24 cellular contexts compared by ENCODE assay signal in the genomic region with DNA sequence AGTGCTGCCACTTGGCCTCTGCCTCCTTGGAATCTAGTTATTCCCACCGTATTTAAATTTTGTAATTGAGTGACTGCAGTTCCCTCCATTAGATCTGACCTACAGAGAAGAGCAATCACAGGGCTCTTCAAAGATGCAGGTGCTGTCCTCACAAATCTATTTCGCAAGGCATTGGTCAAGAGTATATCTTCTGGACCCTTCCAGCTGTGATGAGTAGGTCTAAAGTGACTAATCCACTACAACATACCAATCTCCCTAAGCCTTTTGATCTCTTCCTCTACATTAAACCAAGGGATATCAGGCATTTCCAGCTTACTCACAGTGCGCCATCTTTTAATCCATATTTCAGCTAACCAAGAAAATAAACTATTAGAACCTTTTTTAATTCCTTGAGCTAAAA.
"Had no signal": no experiment of that assay in that cellular context is flagged by ENCODE, and none has a peak within 500 bp of the region (broad histone marks: within the 10 kb centered on the region; RNA-seq: fewer than 3 reads in every experiment).

No MANE protein-coding gene starts in this region.

- H3K4me3 ChIP-seq: ascending aorta, breast epithelium, gastrocnemius medialis, left lung, tibial nerve, uterus had no signal

- H3K9me3 ChIP-seq: ascending aorta, breast epithelium, gastrocnemius medialis, uterus had no signal

- H3K4me1 Mint-ChIP-seq: activated naive CD4-positive, alpha-beta T cell treated with anti-CD3 and anti-CD28 coated beads, Interleukin-2, amount 10 ng/mL, durations not matched to agents 7 days and 5 days; activated naive CD8-positive, alpha-beta T cell treated with anti-CD3 and anti-CD28 coated beads, Interleukin-2, amount 50 U/mL, for 24 hours; nephron progenitor cell had no signal

- H3K27ac ChIP-seq: ascending aorta, breast epithelium, gastrocnemius medialis, left lung, tibial nerve, uterus, VCaP had no signal

- H3K27me3 ChIP-seq: ascending aorta, breast epithelium, gastrocnemius medialis, left lung, tibial nerve, uterus had no signal

- H3K27ac Mint-ChIP-seq: activated naive CD4-positive, alpha-beta T cell treated with anti-CD3 and anti-CD28 coated beads, Interleukin-2, amount 10 ng/mL, durations not matched to agents 7 days and 5 days; activated naive CD8-positive, alpha-beta T cell treated with anti-CD3 and anti-CD28 coated beads, Interleukin-2, amount 50 U/mL, for 24 hours; dendritic cell treated with granulocyte-macrophage colony-stimulating factor and Interleukin-4, amounts not matched to agents 40 ng/mL and 50 ng/mL, for 4 days; nephron progenitor cell had no signal

- ATAC-seq: activated naive CD8-positive, alpha-beta T cell treated with anti-CD3 and anti-CD28 coated beads, Interleukin-2, amount 50 U/mL, for 24 hours; activated T-cell treated with anti-CD3 and anti-CD28 coated beads, Interleukin-2, amount 50 U/mL, for 4 hours; gastrocnemius medialis; left lung had no signal

- H3K27me3 Mint-ChIP-seq: activated naive CD4-positive, alpha-beta T cell treated with anti-CD3 and anti-CD28 coated beads, Interleukin-2, amount 10 ng/mL, durations not matched to agents 7 days and 5 days; activated naive CD8-positive, alpha-beta T cell treated with anti-CD3 and anti-CD28 coated beads, Interleukin-2, amount 50 U/mL, for 24 hours; dendritic cell treated with granulocyte-macrophage colony-stimulating factor and Interleukin-4, amounts not matched to agents 40 ng/mL and 50 ng/mL, for 4 days had no signal

- H3K9me3 Mint-ChIP-seq: activated naive CD4-positive, alpha-beta T cell treated with anti-CD3 and anti-CD28 coated beads, Interleukin-2, amount 10 ng/mL, durations not matched to agents 7 days and 5 days; nephron progenitor cell had no signal

- H3K36me3 Mint-ChIP-seq: activated naive CD4-positive, alpha-beta T cell treated with anti-CD3 and anti-CD28 coated beads, Interleukin-2, amount 10 ng/mL, durations not matched to agents 7 days and 5 days had no signal

- H3K4me1 ChIP-seq: ascending aorta, breast epithelium, gastrocnemius medialis, left lung, tibial nerve, uterus had no signal

- DNase-seq: activated CD4-positive, alpha-beta T cell treated with anti-CD3 and anti-CD28 coated beads, Interleukin-2, amount 50 U/mL, for 1 hour; activated CD4-positive, CD25-positive, alpha-beta regulatory T cell treated with anti-CD3 and anti-CD28 coated beads, Interleukin-2, amount 50 U/mL, for 72 hours; activated CD8-positive, alpha-beta memory T cell treated with anti-CD3 and anti-CD28 coated beads, Interleukin-2, amount 50 U/mL, for 4 hours; activated effector memory CD4-positive, alpha-beta T cell treated with Interleukin-2 at 50 U/mL for 16 hours; activated naive CD4-positive, alpha-beta T cell treated with anti-CD3 and anti-CD28 coated beads, Interleukin-2, amount 10 ng/mL, durations not matched to agents 7 days and 5 days; activated naive CD8-positive, alpha-beta T cell treated with anti-CD3 and anti-CD28 coated beads, Interleukin-2, amount 50 U/mL, for 24 hours; activated T-cell treated with anti-CD3 and anti-CD28 coated beads, Interleukin-2, amount 50 U/mL, for 4 hours; cerebellar nuclear complex; effector CD8-positive, alpha-beta T cell; gastrocnemius medialis; head of caudate nucleus; left lung; nephron progenitor cell; occipital lobe; posterior cingulate gyrus; stimulated activated naive CD4-positive, alpha-beta T cell; T-helper 2 cell; uterus had no signal

- H3K4me3 Mint-ChIP-seq: activated naive CD4-positive, alpha-beta T cell treated with anti-CD3 and anti-CD28 coated beads, Interleukin-2, amount 10 ng/mL, durations not matched to agents 7 days and 5 days; activated naive CD8-positive, alpha-beta T cell treated with anti-CD3 and anti-CD28 coated beads, Interleukin-2, amount 50 U/mL, for 24 hours; activated T-cell treated with anti-CD3 and anti-CD28 coated beads, Interleukin-2, amount 50 U/mL, for 4 hours; dendritic cell treated with granulocyte-macrophage colony-stimulating factor and Interleukin-4, amounts not matched to agents 40 ng/mL and 50 ng/mL, for 4 days; nephron progenitor cell had no signal

- H3K36me3 ChIP-seq: ascending aorta, breast epithelium, gastrocnemius medialis, left lung, tibial nerve, uterus had no signal

- FAIRE-seq: endothelial cell of umbilical vein had no signal
